Comparison of ENCODE assay signal across 8 cellular contexts in genomic region chr9:68780735-68781134, GRCh38.
DNase-seq lines count a peak whose midpoint lies in the region; ATAC-seq, FAIRE-seq and TF ChIP-seq lines count a peak whose summit lies in the region.

No MANE protein-coding gene starts in this region.

- H3K4me3 Mint-ChIP-seq in stimulated activated naive B cell treated with anti-CD40 and anti-IgM and Interleukin-4, amounts not matched to agents 10 μg/mL and 1 μg/mL and 100 μg/mL, for 72 hours: no peak overlapping the region

- H2AFZ ChIP-seq in smooth muscle cell (ENCODE audit: low read depth): peak overlapping the region; percentile 91

- H3K4me2 ChIP-seq in smooth muscle cell: peak overlapping the region; percentile 97

- no peaks in the 10 kb centered on the region for H3K9me3 ChIP-seq in smooth muscle cell (replicated peaks; ENCODE audit: low read depth)

- peaks cover 3% of the 10 kb centered on the region in 2 donors for H3K36me3 Mint-ChIP-seq in stimulated activated naive B cell treated with anti-CD40 and anti-IgM and Interleukin-4, amounts not matched to agents 10 μg/mL and 1 μg/mL and 100 μg/mL, for 72 hours

- peaks cover 40% of the 10 kb centered on the region for H4K20me1 ChIP-seq in smooth muscle cell (ENCODE audit: low read depth)

- H3K4me1 Mint-ChIP-seq in stimulated activated naive B cell treated with anti-CD40 and anti-IgM and Interleukin-4, amounts not matched to agents 10 μg/mL and 1 μg/mL and 100 μg/mL, for 72 hours: peaks cover 2 to 4% of the 10 kb centered on the region in 2 donors

- no peak overlapping the region for H3K27ac Mint-ChIP-seq in stimulated activated naive B cell treated with anti-CD40 and anti-IgM and Interleukin-4, amounts not matched to agents 10 μg/mL and 1 μg/mL and 100 μg/mL, for 72 hours

- H3K36me3 ChIP-seq in smooth muscle cell (ENCODE audit: low read depth): no peaks in the 10 kb centered on the region

- H3K79me2 ChIP-seq in smooth muscle cell (ENCODE audit: low read depth): peaks cover 17% of the 10 kb centered on the region

- 32% methylated on average over 7 of the region's 7 CpGs for WGBS in smooth muscle cell (ENCODE audit: low lambda C conversion rate)

- H3K27me3 ChIP-seq in smooth muscle cell (ENCODE audit: low read depth): no peaks in the 10 kb centered on the region

- no peaks in the 10 kb centered on the region for H3F3A ChIP-seq in smooth muscle cell (ENCODE audit: low read depth)

- TF ChIP-seq CTCF in fibroblast of villous mesenchyme (IDR thresholded peaks at IDR 0.05; ENCODE audit: insufficient read depth, low read depth, low read length): no peak
- TF ChIP-seq CTCF in smooth muscle cell (IDR thresholded peaks at IDR 0.05; ENCODE audit: borderline replicate concordance, insufficient read depth, poor library complexity, severe bottlenecking): no peak

- H3K4me3 ChIP-seq in fibroblast of villous mesenchyme (ENCODE audit: low read depth, low read length) (peak overlapping the region; percentile 90), smooth muscle cell (peak overlapping the region; percentile 61)

- DNase-seq in GM18507 (ENCODE audit: extremely low spot score, insufficient read length, low read depth) (no peak), RKO (ENCODE audit: low spot score) (peak; percentile 49), fibroblast of villous mesenchyme (ENCODE audit: low read depth) (peak; percentile 7), smooth muscle cell (lab: John Stamatoyannopoulos, UW; ENCODE audit: unreplicated experiment) (no peak), COLO829 (ENCODE audit: low spot score) (no peak), MV-4-11 (lab: John Stamatoyannopoulos, UW) (no peak), AML-193 (lab: John Stamatoyannopoulos, UW) (no peak)
- no peak for DNase-seq in stimulated activated naive B cell treated with anti-CD40 and anti-IgM and Interleukin-4, amounts not matched to agents 10 μg/mL and 1 μg/mL and 100 μg/mL, for 72 hours

- FAIRE-seq in GM18507 (lab: Jason Lieb, UNC): peak; percentile 49

- no peaks in the 10 kb centered on the region for H3K9me3 Mint-ChIP-seq in stimulated activated naive B cell treated with anti-CD40 and anti-IgM and Interleukin-4, amounts not matched to agents 10 μg/mL and 1 μg/mL and 100 μg/mL, for 72 hours

- H3K27ac ChIP-seq in smooth muscle cell (ENCODE audit: low read depth): peak overlapping the region; percentile 77

- ATAC-seq in stimulated activated naive B cell treated with anti-CD40 and anti-IgM and Interleukin-4, amounts not matched to agents 10 μg/mL and 1 μg/mL and 100 μg/mL, for 72 hours (replicated peaks): no peak

- peak overlapping the region; percentile 84 for H3K9ac ChIP-seq in smooth muscle cell (ENCODE audit: low read depth)

- peaks cover 27% of the 10 kb centered on the region for H3K4me1 ChIP-seq in smooth muscle cell (ENCODE audit: low read depth)

- no peaks in the 10 kb centered on the region for H3K27me3 Mint-ChIP-seq in stimulated activated naive B cell treated with anti-CD40 and anti-IgM and Interleukin-4, amounts not matched to agents 10 μg/mL and 1 μg/mL and 100 μg/mL, for 72 hours

Comparison
In these comparisons a context has a peak if more than half of its experiments do, and no peak if none do; other contexts are left out.
1. DNase-seq: peak in RKO (single experiment) and fibroblast of villous mesenchyme (single experiment); none in GM18507 (single experiment), smooth muscle cell (single experiment), COLO829 (single experiment), stimulated activated naive B cell treated with anti-CD40 and anti-IgM and Interleukin-4, amounts not matched to agents 10 μg/mL and 1 μg/mL and 100 μg/mL, for 72 hours (single experiment), MV-4-11 (single experiment) and AML-193 (0 of 2).